In the genomic region with DNA sequence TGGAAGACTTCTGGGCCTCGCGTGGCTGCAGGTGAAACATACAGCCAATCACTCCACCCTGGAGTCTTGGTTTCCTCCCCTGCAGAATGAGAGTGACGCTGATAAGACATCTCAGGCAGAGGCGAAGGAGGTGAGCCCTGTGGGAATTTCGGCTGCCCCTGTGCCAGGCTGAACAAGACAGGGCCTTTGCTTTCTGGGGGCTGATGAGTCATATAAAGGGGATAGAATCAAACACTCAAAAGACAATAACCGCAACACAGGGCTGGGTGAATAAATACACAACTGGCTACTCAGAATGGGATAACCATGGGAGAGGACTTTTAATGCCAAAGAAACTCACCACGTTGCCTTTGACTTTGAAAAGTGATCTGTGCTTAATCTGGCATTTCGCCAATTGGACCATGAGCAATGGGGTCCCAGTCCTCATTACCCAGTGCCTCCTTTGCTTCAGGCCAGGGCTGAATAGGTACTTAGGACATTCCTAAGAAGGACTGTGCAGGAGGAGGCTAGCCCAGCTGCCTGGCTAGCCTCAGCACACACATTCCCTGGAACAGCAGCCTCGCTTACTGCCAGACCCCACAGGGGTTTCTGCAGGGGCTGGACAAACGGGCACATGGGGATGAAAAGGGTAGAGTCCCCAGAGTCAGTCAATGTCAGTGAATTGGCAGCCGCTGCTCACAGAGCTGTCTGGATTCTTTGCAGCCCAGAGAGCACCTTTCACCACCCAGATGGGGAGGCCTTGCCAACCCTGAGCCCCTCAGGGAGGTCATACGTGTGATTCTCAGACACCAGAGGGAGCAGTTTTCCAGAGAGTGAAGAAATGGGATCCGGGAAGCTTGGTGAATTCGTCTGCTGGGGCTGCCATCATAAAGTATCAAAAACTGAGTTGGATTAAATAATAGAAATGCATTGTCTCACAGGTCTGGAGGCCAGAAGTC, we compare ENCODE assay signal across 8 cellular contexts.
DNase-seq lines count a peak whose midpoint lies in the region; ATAC-seq and TF ChIP-seq lines count a peak whose summit lies in the region.

No MANE protein-coding gene starts in this region.

- TF ChIP-seq CTCF in Panc1 (IDR thresholded peaks at IDR 0.05) (no peak; the same call in 1 of the 2 replicates), vagina (IDR thresholded peaks at IDR 0.05) (no peak)

- ATAC-seq in GM21360 (IDR thresholded peaks at IDR 0.05; ENCODE audit: unreplicated experiment) (peak; percentile 31), Panc1 (0 out of 2 replicates have a peak, but pooled peaks have one; percentile 47), left ventricle myocardium superior (peak; percentile 39), T-cell (replicated peaks in 1 of 4) (no peak), GM19455 (IDR thresholded peaks at IDR 0.05; ENCODE audit: unreplicated experiment) (no peak)

- in situ Hi-C loops in Panc1 (cut with HindIII; ENCODE audit: low pct_unique_long_range_greater_than_20kb, low sequenced_read_pairs) = no loop called here

- peaks cover 42% of the 10 kb centered on the region for H3K4me1 ChIP-seq in Panc1 (ENCODE audit: control insufficient read depth, insufficient read depth, low read length)
- H3K4me1 ChIP-seq in vagina = peaks cover 17% of the 10 kb centered on the region

- no peaks in the 10 kb centered on the region for H3K36me3 Mint-ChIP-seq in T-cell

- no peaks in the 10 kb centered on the region for H3K4me1 Mint-ChIP-seq in T-cell

- peaks cover 4 to 5% of the 10 kb centered on the region in 2 donors for H3K27me3 Mint-ChIP-seq in T-cell

- H3K9me3 ChIP-seq in Panc1 (ENCODE audit: control insufficient read depth, insufficient read depth, low read depth, low read length) (no peaks in the 10 kb centered on the region), vagina (no peaks in the 10 kb centered on the region)

- H3K27me3 ChIP-seq in Panc1 (ENCODE audit: control insufficient read depth, insufficient read depth, low read length) (no peaks in the 10 kb centered on the region), vagina (no peaks in the 10 kb centered on the region)

- no TSS peak for BruUV-seq in Panc1 (replicated peaks; lab: Mats Ljungman, UMichigan)

- CTCF ChIA-PET in Panc1 (lab: Charles Lee) = interaction anchor here (0.7 kb wide), 1 partner anchor 147 kb away, joined by 3 read pairs; no protein-coding TSS in a partner anchor
- CTCF ChIA-PET in T-cell (lab: Charles Lee) = no interaction called here

- DNase-seq in A172 (ENCODE audit: low spot score) (peak; percentile 31), Panc1 (ENCODE audit: low read depth, low spot score) (no peak), left ventricle myocardium superior (no peak), T-cell (no peak), vagina (ENCODE audit: extremely low spot score in 2 of 2) (no peak)
- DNase-seq in activated CD4-positive, alpha-beta T cell treated with anti-CD3 and anti-CD28 coated beads for 1 hour = no peak

- TF ChIP-seq POLR2A in vagina (IDR thresholded peaks at IDR 0.05) = no peak

- peak overlapping the region; percentile 36 for H3K27ac ChIP-seq in Panc1 (ENCODE audit: low read length)
- no peak overlapping the region for H3K27ac ChIP-seq in vagina

- no peaks in the 10 kb centered on the region for H3K36me3 ChIP-seq in Panc1 (ENCODE audit: control insufficient read depth, insufficient read depth, low read length)
- H3K36me3 ChIP-seq in vagina = no peaks in the 10 kb centered on the region

- POLR2A ChIA-PET in Panc1 (lab: Charles Lee) (no interaction called here), T-cell (lab: Charles Lee) (no interaction called here)

- H3K27ac Mint-ChIP-seq in T-cell = no peak overlapping the region

- H3K4me3 ChIP-seq in Panc1 (ENCODE audit: low read depth in 2 of 2, low read length in 2 of 2) = no peak overlapping the region
- H3K4me3 ChIP-seq in vagina = no peak overlapping the region

- H3K9me3 Mint-ChIP-seq in T-cell = no peaks in the 10 kb centered on the region

- no peak overlapping the region for H3K4me3 Mint-ChIP-seq in T-cell

- intact Hi-C loops in Panc1 (cut with micrococcal nuclease; ENCODE audit: unreplicated experiment) (no loop called here), left ventricle myocardium superior (cut with micrococcal nuclease) (no loop called here), vagina (cut with DNase I) (no loop called here)

Comparison
In these comparisons a context has a peak if more than half of its experiments do, and no peak if none do; other contexts are left out.
1. ATAC-seq: peak in GM21360 (single experiment), Panc1 (single experiment) and left ventricle myocardium superior (single experiment); none in T-cell (0 of 4) and GM19455 (single experiment).